ENCODE assay signal across 8 cellular contexts in the genomic region with DNA sequence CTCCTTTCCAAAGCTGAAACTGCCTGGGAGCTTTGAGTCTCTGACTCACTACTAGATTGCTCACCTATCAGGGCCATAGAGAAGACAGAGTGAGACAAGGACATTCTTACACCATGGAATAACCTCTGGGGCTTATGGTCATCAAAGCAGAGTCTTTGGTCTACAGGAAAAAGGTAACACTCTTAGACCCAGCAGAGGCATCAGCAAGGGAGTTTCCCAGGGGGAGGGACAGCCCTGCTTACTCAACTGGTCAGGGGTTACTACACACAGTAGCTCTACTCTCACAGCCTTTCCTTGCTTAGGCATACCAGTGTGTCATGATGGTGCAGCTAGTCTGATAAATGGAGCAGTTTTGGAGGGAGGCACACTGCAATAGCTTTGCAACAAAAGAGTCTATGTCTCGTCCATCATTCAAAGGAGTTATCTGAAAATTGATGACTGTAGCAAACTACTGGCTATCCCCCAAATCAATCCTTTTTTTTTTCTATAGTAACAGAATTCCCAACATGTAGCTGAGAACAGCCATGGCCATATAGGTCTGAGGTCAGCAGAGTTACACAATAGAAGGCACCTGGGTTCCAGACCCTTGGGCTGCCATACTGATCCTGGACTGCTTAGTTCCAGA. TPM values are rescaled to one million over a fixed set of nuclear protein-coding genes. Genes with fewer than 3 reads are reported as not detected.
DNase-seq lines count a peak whose midpoint lies in the region; ATAC-seq, FAIRE-seq and TF ChIP-seq lines count a peak whose summit lies in the region.

No MANE protein-coding gene starts in this region.

- peak in 6 of 8 donors; percentile 3 to 60 (median 12) for ATAC-seq in heart right ventricle
- no peak for ATAC-seq in Right ventricle myocardium inferior
- ATAC-seq in HG02884 (IDR thresholded peaks at IDR 0.05; ENCODE audit: unreplicated experiment), result peak; percentile 90
- ATAC-seq in upper lobe of right lung, result peak; percentile 56

- H3K27me3 ChIP-seq in heart right ventricle, result no peaks in the 10 kb centered on the region
- H3K27me3 ChIP-seq in upper lobe of right lung, result no peaks in the 10 kb centered on the region

- H3K9me3 ChIP-seq in heart right ventricle, result no peaks in the 10 kb centered on the region
- H3K9me3 ChIP-seq in kidney (ENCODE audit: control insufficient read depth in 1 of 2, low read length in 2 of 2), result no peaks in the 10 kb centered on the region
- H3K9me3 ChIP-seq in upper lobe of right lung, result no peaks in the 10 kb centered on the region

- intact Hi-C loops in heart right ventricle (cut with DNase I), result loop anchor here in 3 of 10 donors (5.0 to 10.0 kb wide), 2 partner anchors 101 to 147 kb away; partner anchors contain the start of gene RAPH1 (in 1 of the 3)
- intact Hi-C loops in Right ventricle myocardium inferior (cut with DNase I), result loop anchor here (2.0 kb wide), 1 partner anchor 149 kb away; the partner anchor contains the start of gene RAPH1
- intact Hi-C loops in kidney (cut with DNase I), result no loop called here
- intact Hi-C loops in upper lobe of right lung (cut with DNase I), result no loop called here

- no peak for FAIRE-seq in kidney (lab: Jason Lieb, UNC)

- DNase-seq in heart right ventricle, result no peak
- no peak for DNase-seq in Right ventricle myocardium inferior (ENCODE audit: missing footprints)
- peak; percentile 51 for DNase-seq in T1000 (lab: John Stamatoyannopoulos, UW)
- no peak for DNase-seq in kidney
- DNase-seq in upper lobe of right lung, result no peak
- DNase-seq in SHP77 treated with DMSO at 0.1 percent for 48 hours (lab: John Stamatoyannopoulos, UW), result no peak
- no peak for DNase-seq in NAMALWA (ENCODE audit: low spot score)

- no peak overlapping the region for H3K4me3 ChIP-seq in heart right ventricle
- no peak overlapping the region for H3K4me3 ChIP-seq in kidney (ENCODE audit: low read length in 2 of 2)
- no peak overlapping the region for H3K4me3 ChIP-seq in upper lobe of right lung

- WGBS in heart right ventricle, 2 donors, result 88 to 90% methylated on average over 1 of the region's 1 CpG

- H3K4me1 ChIP-seq in heart right ventricle (peaks cover 43 to 87% (median 79%) of the 10 kb centered on the region in 9 donors), kidney (ENCODE audit: control insufficient read depth in 1 of 2, insufficient read depth in 1 of 2, low read depth in 1 of 2, low read length in 2 of 2) (peaks cover 20 to 26% of the 10 kb centered on the region in 2 donors), upper lobe of right lung (peaks cover 69% of the 10 kb centered on the region)

- TF ChIP-seq CTCF in heart right ventricle (IDR thresholded peaks at IDR 0.05) (no peak), kidney (IDR thresholded peaks at IDR 0.05; ENCODE audit: borderline replicate concordance, extremely low read depth, insufficient read depth) (no peak), upper lobe of right lung (IDR thresholded peaks at IDR 0.05) (no peak)

- H3K9ac ChIP-seq in kidney (ENCODE audit: low read length in 2 of 2), result no peak overlapping the region

- H3K27ac ChIP-seq in heart right ventricle (peak overlapping the region; percentile 82 to 91 (median 86)), kidney (ENCODE audit: low read depth in 2 of 2, low read length in 2 of 2) (peak overlapping the region; percentile 65 to 76), upper lobe of right lung (peak overlapping the region; percentile 86)

- no peaks in the 10 kb centered on the region for H3K36me3 ChIP-seq in heart right ventricle
- H3K36me3 ChIP-seq in kidney (ENCODE audit: control insufficient read depth in 1 of 2, insufficient read depth in 2 of 2, low read length in 2 of 2), result no peaks in the 10 kb centered on the region
- H3K36me3 ChIP-seq in upper lobe of right lung, result no peaks in the 10 kb centered on the region

RNA-seq across cellular contexts. Expression of gene CD28, which starts 22.4 kb away (rescaled TPM):
- total RNA-seq in heart right ventricle (1 to 10 TPM in 3 of 10 donors, under 1 TPM in 7; 0.36 to 5.3 (median 0.75) TPM), Right ventricle myocardium inferior (0.78 TPM), kidney (4.7 TPM), upper lobe of right lung (2.5 TPM)
- polyA plus RNA-seq in heart right ventricle (under 1 TPM; 0.10 to 0.15 TPM), kidney (ENCODE audit: insufficient read depth, low read depth, low replicate concordance) (0.37 TPM)
